In the genomic region with DNA sequence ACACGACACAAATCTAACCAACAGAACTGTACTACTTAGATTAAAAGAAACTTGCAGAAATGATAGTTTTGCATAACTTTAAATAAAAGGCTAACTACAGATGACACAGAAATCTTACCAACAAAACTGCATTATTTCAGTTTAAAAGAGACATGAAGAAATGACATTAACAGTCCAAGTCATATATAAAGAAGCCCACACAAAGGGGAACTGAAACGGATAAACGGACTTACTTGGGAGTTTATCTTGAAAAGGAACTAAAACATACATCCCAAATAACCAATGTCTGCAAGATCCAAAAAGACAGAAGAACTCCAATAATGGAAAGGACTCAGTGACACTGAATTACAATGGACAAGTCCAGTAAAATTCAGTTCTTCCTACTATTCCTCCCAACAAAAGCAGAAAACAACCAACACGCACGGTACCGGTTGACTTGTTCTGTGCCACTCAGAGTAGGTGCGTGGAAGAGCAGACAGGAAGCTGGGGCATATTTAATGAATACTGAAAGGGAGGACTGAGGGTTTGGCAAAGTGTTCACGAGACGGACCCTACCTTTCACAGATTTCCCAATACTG, we compare ENCODE assay signal across 8 cellular contexts. TPM values are rescaled to one million over a fixed set of nuclear protein-coding genes. Genes with fewer than 3 reads are reported as not detected.
A peak's percentile ranks its signal among the peaks of the same experiment; 100 is the strongest.
DNase-seq lines count a peak whose midpoint lies in the region; ATAC-seq and TF ChIP-seq lines count a peak whose summit lies in the region.

No MANE protein-coding gene starts in this region.

- H3K79me2 ChIP-seq in OCI-LY1 (ENCODE audit: insufficient read depth, low read length), result no peaks in the 10 kb centered on the region

- no peak overlapping the region for H3K27ac ChIP-seq in OCI-LY1 (ENCODE audit: low read depth, low read length, poor library complexity, severe bottlenecking)
- H3K27ac ChIP-seq in dorsolateral prefrontal cortex, result peak overlapping the region in 52 of 59 donors; percentile 49 to 95 (median 83)
- H3K27ac ChIP-seq in mesodermal cell (ENCODE audit: low read depth, low read length, severe bottlenecking), result no peak overlapping the region
- H3K27ac ChIP-seq in urinary bladder (ENCODE audit: low read depth), result no peak overlapping the region

- 42% methylated on average over 6 of the region's 9 CpGs; no CpG with 5 or more reads in 1 of the 2 experiments for WGBS in mesodermal cell (ENCODE audit: insufficient coverage in 2 of 2), 2 experiments
- 30% methylated on average over 9 of the region's 9 CpGs for WGBS in urinary bladder

- H3K27me3 ChIP-seq in OCI-LY1 (ENCODE audit: insufficient read depth, low read length), result no peaks in the 10 kb centered on the region
- H3K27me3 ChIP-seq in dorsolateral prefrontal cortex, result peaks cover 0 to 33% (median 6%) of the 10 kb centered on the region in 45 donors

- peaks cover 3% of the 10 kb centered on the region for H3K27me3 Mint-ChIP-seq in T-helper 2 cell treated with Interferon-gamma antibody and Interleukin-4, amounts not matched to agents 5 μg/mL and 100 μg/mL, for 36 hours (ENCODE audit: low read depth)

- peaks cover 28% of the 10 kb centered on the region for H3K4me1 Mint-ChIP-seq in T-helper 2 cell treated with Interferon-gamma antibody and Interleukin-4, amounts not matched to agents 5 μg/mL and 100 μg/mL, for 36 hours (ENCODE audit: low read depth)

- H3K36me3 Mint-ChIP-seq in T-helper 2 cell treated with Interferon-gamma antibody and Interleukin-4, amounts not matched to agents 5 μg/mL and 100 μg/mL, for 36 hours (ENCODE audit: low read depth), result peaks cover 26% of the 10 kb centered on the region

- H3K9me2 ChIP-seq in OCI-LY1 (ENCODE audit: low read depth, low read length), result no peaks in the 10 kb centered on the region

- no peak for TF ChIP-seq CTCF in OCI-LY1 (IDR thresholded peaks at IDR 0.05; ENCODE audit: low read length)
- no peak for TF ChIP-seq CTCF in dorsolateral prefrontal cortex (IDR thresholded peaks at IDR 0.05 in 54 of 56, conservative IDR thresholded peaks at IDR 0.05 in 2 of 56; ENCODE audit: low read depth in 1 of 56, partially characterized antibody in 56 of 56)

- no peaks in the 10 kb centered on the region for H3F3A ChIP-seq in OCI-LY1 (ENCODE audit: insufficient read depth, low read length)

- no peaks in the 10 kb centered on the region for H4K20me1 ChIP-seq in OCI-LY1 (ENCODE audit: insufficient read depth, low read length)

- DNase-seq in T-helper 2 cell treated with Interferon-gamma antibody and Interleukin-4, amounts not matched to agents 5 μg/mL and 100 μg/mL, for 36 hours (ENCODE audit: low spot score), result no peak
- DNase-seq in T-helper 2 cell (no peak), dorsolateral prefrontal cortex (no peak), NCI-H1436 treated with DMSO at 0.1 percent for 48 hours (lab: John Stamatoyannopoulos, UW) (no peak)

- H2AFZ ChIP-seq in OCI-LY1 (ENCODE audit: low read length), result no peak overlapping the region

- intact Hi-C loops in dorsolateral prefrontal cortex (cut with DNase I), result loop anchor here (5.0 to 10.0 kb wide), 3 partner anchors 45 to 133 kb away; no protein-coding TSS in a partner anchor

- no peak overlapping the region for H3K9ac ChIP-seq in OCI-LY1 (ENCODE audit: low read length)

- H3K9me3 ChIP-seq in OCI-LY1 (ENCODE audit: low read length) (no peaks in the 10 kb centered on the region), mesodermal cell (ENCODE audit: control insufficient read depth, low read length) (peaks cover 4% of the 10 kb centered on the region)

- H3K4me2 ChIP-seq in OCI-LY1 (ENCODE audit: low read length), result peak overlapping the region; percentile 37

- H3K4me1 ChIP-seq in OCI-LY1 (ENCODE audit: insufficient read depth, low read length, severe bottlenecking), result no peaks in the 10 kb centered on the region
- H3K4me1 ChIP-seq in mesodermal cell (ENCODE audit: control insufficient read depth, insufficient read depth, low read length, poor library complexity, severe bottlenecking), result no peaks in the 10 kb centered on the region
- no peaks in the 10 kb centered on the region for H3K4me1 ChIP-seq in urinary bladder (ENCODE audit: insufficient read depth)

- no peak overlapping the region for H3K4me3 ChIP-seq in OCI-LY1 (ENCODE audit: low read depth, low read length, poor library complexity, severe bottlenecking)
- H3K4me3 ChIP-seq in dorsolateral prefrontal cortex, result peak overlapping the region; percentile 48 to 93 (median 77)
- H3K4me3 ChIP-seq in mesodermal cell (ENCODE audit: extremely low read depth, insufficient read depth, low read length, poor library complexity, severe bottlenecking), result peak overlapping the region; percentile 47
- H3K4me3 ChIP-seq in urinary bladder (ENCODE audit: low read depth, low read length), result peak overlapping the region; percentile 73

- peaks cover 10% of the 10 kb centered on the region for H3K9me3 Mint-ChIP-seq in T-helper 2 cell treated with Interferon-gamma antibody and Interleukin-4, amounts not matched to agents 5 μg/mL and 100 μg/mL, for 36 hours

- ATAC-seq in HG02759 (IDR thresholded peaks at IDR 0.05; ENCODE audit: unreplicated experiment), result peak; percentile 38

- peak overlapping the region; percentile 94 for H3K4me3 Mint-ChIP-seq in T-helper 2 cell treated with Interferon-gamma antibody and Interleukin-4, amounts not matched to agents 5 μg/mL and 100 μg/mL, for 36 hours

- H3K36me3 ChIP-seq in OCI-LY1 (ENCODE audit: insufficient read depth, low read length) (no peaks in the 10 kb centered on the region), mesodermal cell (ENCODE audit: control insufficient read depth, insufficient read depth, low read length) (no peaks in the 10 kb centered on the region), urinary bladder (ENCODE audit: insufficient read depth) (no peaks in the 10 kb centered on the region)

- peak overlapping the region; percentile 86 for H3K27ac Mint-ChIP-seq in T-helper 2 cell treated with Interferon-gamma antibody and Interleukin-4, amounts not matched to agents 5 μg/mL and 100 μg/mL, for 36 hours

RNA-seq across cellular contexts. Expression of a gene that starts 0.8 kb away (rescaled TPM):
- total RNA-seq in dorsolateral prefrontal cortex (10 to 100 TPM in 118 of 120 experiments, 1 to 10 TPM in 2; 9.4 to 89.6 (median 31.5) TPM), urinary bladder (24.6 TPM)
- polyA plus RNA-seq in mesodermal cell (2013, experiment 1 of 2), result 8.1 TPM
- polyA plus RNA-seq in mesodermal cell (2013, experiment 2 of 2), result 4.9 TPM
- 14.3 TPM for polyA plus RNA-seq in urinary bladder

Comparison
In these comparisons a context has a peak if more than half of its experiments do, and no peak if none do; other contexts are left out.
1. H3K27ac ChIP-seq: peak in dorsolateral prefrontal cortex (52 of 59); none in OCI-LY1 (single experiment), mesodermal cell (single experiment) and urinary bladder (single experiment).